In the genomic region with DNA sequence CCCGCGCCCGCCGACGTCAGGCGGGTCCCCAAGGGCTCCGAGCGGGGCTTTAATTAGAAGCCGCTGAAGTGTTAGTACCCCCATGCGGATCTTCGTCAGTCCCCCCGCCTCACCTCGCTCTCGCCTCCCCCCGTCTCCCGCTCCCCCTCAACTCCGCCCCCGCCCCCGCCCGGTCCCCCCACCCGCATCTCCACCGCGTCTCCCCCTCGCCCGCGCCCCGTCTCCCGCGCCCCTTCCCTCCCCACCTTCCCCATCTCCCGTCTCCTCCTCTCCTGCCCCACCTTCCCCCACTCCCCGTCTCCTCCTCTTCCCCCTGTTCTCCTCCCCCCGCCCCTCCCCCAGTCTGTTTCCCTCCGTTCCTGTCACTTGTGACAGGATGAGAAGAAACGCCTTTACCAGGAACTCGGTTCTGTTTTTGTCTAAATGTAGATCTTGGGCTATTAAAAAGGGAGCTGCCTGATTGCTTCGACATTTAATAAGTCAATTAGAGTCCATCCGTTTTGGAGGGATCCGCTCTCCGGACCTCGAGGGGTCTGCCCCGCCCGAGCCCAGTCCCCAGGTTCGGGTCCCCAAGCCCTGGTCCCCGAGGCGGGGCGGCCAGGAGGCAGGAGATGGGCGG, we compare ENCODE assay signal across 9 cellular contexts. TPM values are rescaled to one million over a fixed set of nuclear protein-coding genes. Genes with fewer than 3 reads are reported as not detected.
DNase-seq lines count a peak whose midpoint lies in the region; ATAC-seq, FAIRE-seq and TF ChIP-seq lines count a peak whose summit lies in the region.
"Had no signal": no experiment of that assay in that cellular context is flagged by ENCODE, and none has a peak within 500 bp of the region (broad histone marks: within the 10 kb centered on the region; RNA-seq: fewer than 3 reads in every experiment).

No MANE protein-coding gene starts in this region.

- no peak overlapping the region for H2AFZ ChIP-seq in ACC112 (ENCODE audit: low read length, unreplicated experiment)

- ATAC-seq in naive thymus-derived CD4-positive, alpha-beta T cell, result no peak
- no peak for ATAC-seq in activated CD8-positive, alpha-beta memory T cell treated with anti-CD3 and anti-CD28 coated beads, Interleukin-2, amount 10 ng/mL, durations not matched to agents 7 days and 5 days

- CTCF ChIA-PET in naive thymus-derived CD4-positive, alpha-beta T cell (lab: Charles Lee), result interaction anchor here (1.0 to 2.2 kb wide), 2 partner anchors 13 to 269 kb away, joined by 4 to 5 read pairs; no protein-coding TSS in a partner anchor
- CTCF ChIA-PET in activated CD8-positive, alpha-beta memory T cell treated with anti-CD3 and anti-CD28 coated beads, Interleukin-2, amount 10 ng/mL, durations not matched to agents 7 days and 5 days (lab: Charles Lee), result interaction anchor here (1.1 kb wide), 1 partner anchor 147 kb away, joined by 3 read pairs; no protein-coding TSS in a partner anchor

- H3K36me3 ChIP-seq in ACC112 (ENCODE audit: insufficient read depth, low read length) (no peaks in the 10 kb centered on the region), HAP-1 (replicated peaks) (no peaks in the 10 kb centered on the region)
- no peaks in the 10 kb centered on the region for H3K36me3 ChIP-seq in naive thymus-derived CD4-positive, alpha-beta T cell (ENCODE audit: control insufficient read depth in 2 of 3, insufficient read depth in 3 of 3, low read length in 3 of 3)

- no peak for TF ChIP-seq CTCF in epithelial cell of esophagus (IDR thresholded peaks at IDR 0.05; ENCODE audit: insufficient read depth, low read depth, low read length, missing control alignments)

- no peak for DNase-seq in HAP-1 (ENCODE audit: low spot score in 2 of 2)
- no peak for DNase-seq in epithelial cell of esophagus (ENCODE audit: low read depth)
- DNase-seq in naive thymus-derived CD4-positive, alpha-beta T cell, result no peak
- no peak for DNase-seq in COLO829 (ENCODE audit: low spot score)
- DNase-seq in GOT3 (lab: John Stamatoyannopoulos, UW), result no peak
- no peak for DNase-seq in activated CD8-positive, alpha-beta memory T cell treated with anti-CD3 and anti-CD28 coated beads, Interleukin-2, amount 10 ng/mL, durations not matched to agents 7 days and 5 days
- DNase-seq in H54 (ENCODE audit: insufficient read length, low spot score), result no peak

- peak overlapping the region in 1 of 9 donors; percentile 62 for H3K27ac Mint-ChIP-seq in naive thymus-derived CD4-positive, alpha-beta T cell
- no peak overlapping the region for H3K27ac Mint-ChIP-seq in activated CD8-positive, alpha-beta memory T cell treated with anti-CD3 and anti-CD28 coated beads, Interleukin-2, amount 10 ng/mL, durations not matched to agents 7 days and 5 days
- H3K27ac Mint-ChIP-seq: T-helper 1 cell treated with Interleukin-12 subunit alpha and Interleukin-12 subunit beta and Interleukin-4 antibody, amounts not matched to agents 30 μg/mL and 1 μg/mL, for 36 hours had no signal

- H3K27me3 ChIP-seq in ACC112 (ENCODE audit: insufficient read depth, low read length), result peaks cover 50% of the 10 kb centered on the region
- H3K27me3 ChIP-seq in HAP-1 (ENCODE audit: low read depth), result peaks cover 31% of the 10 kb centered on the region
- H3K27me3 ChIP-seq in naive thymus-derived CD4-positive, alpha-beta T cell (ENCODE audit: control insufficient read depth in 2 of 2, insufficient read depth in 2 of 2, low read length in 2 of 2), result peaks cover 2 to 8% of the 10 kb centered on the region in 2 donors

- H3K36me3 Mint-ChIP-seq in naive thymus-derived CD4-positive, alpha-beta T cell, result no peaks in the 10 kb centered on the region
- no peaks in the 10 kb centered on the region for H3K36me3 Mint-ChIP-seq in activated CD8-positive, alpha-beta memory T cell treated with anti-CD3 and anti-CD28 coated beads, Interleukin-2, amount 10 ng/mL, durations not matched to agents 7 days and 5 days

- peak overlapping the region in 7 of 10 donors; percentile 44 to 90 (median 66) for H3K4me3 Mint-ChIP-seq in naive thymus-derived CD4-positive, alpha-beta T cell
- no peak overlapping the region for H3K4me3 Mint-ChIP-seq in activated CD8-positive, alpha-beta memory T cell treated with anti-CD3 and anti-CD28 coated beads, Interleukin-2, amount 10 ng/mL, durations not matched to agents 7 days and 5 days

- H3K27ac ChIP-seq in ACC112 (ENCODE audit: low read depth, low read length), result no peak overlapping the region
- H3K27ac ChIP-seq in naive thymus-derived CD4-positive, alpha-beta T cell (ENCODE audit: low read depth, low read length), result no peak overlapping the region

- H3K79me2 ChIP-seq in ACC112 (ENCODE audit: control insufficient read depth, insufficient read depth, low read length, unreplicated experiment), result no peaks in the 10 kb centered on the region

- H3K4me1 ChIP-seq in ACC112 (ENCODE audit: control insufficient read depth, insufficient read depth, low read length, unreplicated experiment) (peaks cover 26% of the 10 kb centered on the region), HAP-1 (no peaks in the 10 kb centered on the region)
- peaks cover 10 to 12% of the 10 kb centered on the region in 2 donors for H3K4me1 ChIP-seq in naive thymus-derived CD4-positive, alpha-beta T cell (ENCODE audit: control insufficient read depth in 2 of 2, insufficient read depth in 2 of 2, low read length in 2 of 2)

- in situ Hi-C loops in HAP-1 (cut with MboI; ENCODE audit: low sequenced_read_pairs), result no loop called here

- H3K27me3 Mint-ChIP-seq in naive thymus-derived CD4-positive, alpha-beta T cell, result peaks cover 23 to 53% (median 34%) of the 10 kb centered on the region in 5 donors
- peaks cover 56% of the 10 kb centered on the region for H3K27me3 Mint-ChIP-seq in activated CD8-positive, alpha-beta memory T cell treated with anti-CD3 and anti-CD28 coated beads, Interleukin-2, amount 10 ng/mL, durations not matched to agents 7 days and 5 days

- POLR2A ChIA-PET in naive thymus-derived CD4-positive, alpha-beta T cell (lab: Charles Lee), result interaction anchor here (0.5 to 1.0 kb wide), 2 partner anchors 9 to 29 kb away, joined by 3 read pairs; no protein-coding TSS in a partner anchor

- H3K9me3 ChIP-seq in HAP-1, result no peaks in the 10 kb centered on the region
- no peaks in the 10 kb centered on the region for H3K9me3 ChIP-seq in naive thymus-derived CD4-positive, alpha-beta T cell (ENCODE audit: control insufficient read depth in 2 of 3, low read length in 3 of 3)

- no peak for FAIRE-seq in H54 (lab: Jason Lieb, UNC)

- intact Hi-C loops in naive thymus-derived CD4-positive, alpha-beta T cell (cut with micrococcal nuclease), result no loop called here

- no peak for TF ChIP-seq POLR2A in H54 (IDR thresholded peaks at IDR 0.05; ENCODE audit: low read depth, low read length)

- H3K9me3 Mint-ChIP-seq in naive thymus-derived CD4-positive, alpha-beta T cell, result no peaks in the 10 kb centered on the region
- no peaks in the 10 kb centered on the region for H3K9me3 Mint-ChIP-seq in activated CD8-positive, alpha-beta memory T cell treated with anti-CD3 and anti-CD28 coated beads, Interleukin-2, amount 10 ng/mL, durations not matched to agents 7 days and 5 days (ENCODE audit: low read depth)
- H3K9me3 Mint-ChIP-seq: T-helper 1 cell treated with Interleukin-12 subunit alpha and Interleukin-12 subunit beta and Interleukin-4 antibody, amounts not matched to agents 30 μg/mL and 1 μg/mL, for 36 hours had no signal

- peaks cover 0 to 16% (median 8%) of the 10 kb centered on the region in 7 donors for H3K4me1 Mint-ChIP-seq in naive thymus-derived CD4-positive, alpha-beta T cell
- peaks cover 7% of the 10 kb centered on the region for H3K4me1 Mint-ChIP-seq in activated CD8-positive, alpha-beta memory T cell treated with anti-CD3 and anti-CD28 coated beads, Interleukin-2, amount 10 ng/mL, durations not matched to agents 7 days and 5 days

- peak overlapping the region; percentile 74 for H3K4me3 ChIP-seq in ACC112 (ENCODE audit: low read depth, low read length)
- peak overlapping the region; percentile 15; the same call in 1 of the 2 replicates for H3K4me3 ChIP-seq in HAP-1
- H3K4me3 ChIP-seq in epithelial cell of esophagus (ENCODE audit: low read length), result peak overlapping the region; percentile 46
- H3K4me3 ChIP-seq in naive thymus-derived CD4-positive, alpha-beta T cell (ENCODE audit: low read length), result peak overlapping the region; percentile 55

RNA-seq across cellular contexts. Expression of a gene that starts 1.0 kb away (rescaled TPM):
- total RNA-seq in naive thymus-derived CD4-positive, alpha-beta T cell, result under 1 TPM in 1 of 5 experiments, not detected in 4; 0.49 TPM
- under 1 TPM in 1 of 2 donors, not detected in 1; 0.18 TPM for polyA plus RNA-seq in naive thymus-derived CD4-positive, alpha-beta T cell
- not detected for total RNA-seq in activated CD8-positive, alpha-beta memory T cell treated with anti-CD3 and anti-CD28 coated beads, Interleukin-2, amount 10 ng/mL, durations not matched to agents 7 days and 5 days

RNA-seq across cellular contexts. Expression of a gene that starts 24.1 kb away (rescaled TPM):
- total RNA-seq in naive thymus-derived CD4-positive, alpha-beta T cell, result 10 to 100 TPM; 61.1 to 92.7 (median 86.1) TPM
- 100 to 1,000 TPM; 153 to 199 TPM for polyA plus RNA-seq in naive thymus-derived CD4-positive, alpha-beta T cell
- 100 to 1,000 TPM in 1 of 2 experiments, 10 to 100 TPM in 1; 95.2 to 113 TPM for total RNA-seq in activated CD8-positive, alpha-beta memory T cell treated with anti-CD3 and anti-CD28 coated beads, Interleukin-2, amount 10 ng/mL, durations not matched to agents 7 days and 5 days

RNA-seq across cellular contexts. Expression of a gene that starts 25.0 kb away (rescaled TPM):
- 10 to 100 TPM; 16.5 to 94.1 (median 52.2) TPM for total RNA-seq in naive thymus-derived CD4-positive, alpha-beta T cell
- polyA plus RNA-seq in naive thymus-derived CD4-positive, alpha-beta T cell, result 10 to 100 TPM; 33.5 to 60.9 TPM
- 10 to 100 TPM; 14.5 to 17.9 TPM for total RNA-seq in activated CD8-positive, alpha-beta memory T cell treated with anti-CD3 and anti-CD28 coated beads, Interleukin-2, amount 10 ng/mL, durations not matched to agents 7 days and 5 days

Comparison
In these comparisons a context has a peak if more than half of its experiments do, and no peak if none do; other contexts are left out.
1. H3K4me3 ChIP-seq: peak in every context shown above with its lines; median percentile 74 in ACC112; 55 in naive thymus-derived CD4-positive, alpha-beta T cell; 46 in epithelial cell of esophagus; 15 in HAP-1.